ENCODE assay signal across 8 cellular contexts in the genomic region with DNA sequence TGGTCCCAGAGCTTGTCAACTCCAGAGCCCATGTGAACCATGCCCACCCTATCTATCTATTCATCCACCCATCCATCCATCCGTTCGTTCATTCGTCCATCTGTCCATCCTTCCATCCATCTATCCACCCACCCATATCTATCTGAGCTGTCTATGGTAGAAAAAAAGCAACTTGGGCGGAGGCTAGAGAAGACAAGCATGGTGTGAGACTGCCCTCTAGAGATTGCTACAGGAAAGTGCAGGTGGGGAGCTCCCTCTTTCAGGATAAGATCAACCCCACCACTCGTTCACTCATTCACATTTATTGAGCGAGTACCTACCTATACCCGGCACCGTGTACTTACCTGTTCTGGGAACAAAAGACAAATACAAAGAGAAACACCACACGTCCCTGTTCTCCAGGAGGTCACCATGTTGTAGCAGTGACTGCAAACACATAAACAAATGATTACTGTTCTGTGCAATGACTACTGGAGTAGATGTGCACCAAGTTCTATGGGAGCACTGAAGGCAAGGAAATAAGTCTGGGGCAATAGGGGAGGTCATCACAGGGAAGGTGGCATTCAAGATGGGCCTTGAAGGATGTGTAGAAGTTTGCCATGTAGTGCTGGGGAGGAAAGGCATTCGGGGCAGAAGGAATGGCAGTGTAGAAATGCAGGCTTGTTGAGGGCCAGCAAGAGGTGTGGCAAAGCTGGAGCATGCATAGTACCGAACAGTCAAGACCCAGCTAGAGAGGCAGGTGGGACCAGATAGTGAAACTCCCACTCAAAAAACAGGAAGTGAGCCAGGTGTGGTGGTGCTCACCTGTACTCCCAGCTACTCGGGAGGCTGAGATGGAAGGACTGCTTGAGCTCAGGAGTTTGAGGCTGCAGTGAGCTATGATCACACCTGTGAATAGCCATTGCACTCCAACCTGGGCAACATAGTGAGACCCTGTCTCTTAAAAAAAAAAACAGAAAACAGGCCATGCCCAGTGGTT. TPM values are rescaled to one million over a fixed set of nuclear protein-coding genes. Genes with fewer than 3 reads are reported as not detected.
DNase-seq lines count a peak whose midpoint lies in the region; ATAC-seq and TF ChIP-seq lines count a peak whose summit lies in the region.

No MANE protein-coding gene starts in this region.

- peak; percentile 82 for DNase-seq in GM12865 (ENCODE audit: low read depth)
- peak; percentile 72 for DNase-seq in NCI-H1105 treated with DMSO at 0.1 percent for 48 hours (lab: John Stamatoyannopoulos, UW)
- peak; percentile 79 for DNase-seq in SK-N-DZ (ENCODE audit: low spot score)
- peak; percentile 57 for DNase-seq in activated naive CD4-positive, alpha-beta T cell treated with Interleukin-2 at 50 U/mL for 16 hours
- DNase-seq in glutamatergic neuron, result peak; percentile 62
- peak; percentile 78 for DNase-seq in pons (ENCODE audit: low spot score)

- no peak overlapping the region for H3K4me3 Mint-ChIP-seq in glutamatergic neuron (ENCODE audit: unreplicated experiment)

- peak; percentile 98 for TF ChIP-seq CTCF in GM12865 (IDR thresholded peaks at IDR 0.05; ENCODE audit: insufficient read depth, low read depth, low read length, missing control alignments)
- TF ChIP-seq CTCF in glutamatergic neuron (IDR thresholded peaks at IDR 0.05; ENCODE audit: partially characterized antibody, unreplicated experiment), result peak; percentile 79

- no peak overlapping the region for H3K27ac Mint-ChIP-seq in glutamatergic neuron (ENCODE audit: unreplicated experiment)

- H3K36me3 Mint-ChIP-seq in glutamatergic neuron (ENCODE audit: unreplicated experiment), result no peaks in the 10 kb centered on the region

- H3K4me3 ChIP-seq in GM12865 (ENCODE audit: low read depth, low read length), result no peak overlapping the region

- ATAC-seq in GM21381 (IDR thresholded peaks at IDR 0.05; ENCODE audit: unreplicated experiment) (no peak), GM19324 (IDR thresholded peaks at IDR 0.05; ENCODE audit: low FRiP score, unreplicated experiment) (no peak)

- H3K27me3 Mint-ChIP-seq in glutamatergic neuron (ENCODE audit: unreplicated experiment), result no peaks in the 10 kb centered on the region

- no peaks in the 10 kb centered on the region for H3K4me1 Mint-ChIP-seq in glutamatergic neuron (ENCODE audit: low read depth, unreplicated experiment)

- no peaks in the 10 kb centered on the region for H3K9me3 Mint-ChIP-seq in glutamatergic neuron (ENCODE audit: unreplicated experiment)

RNA-seq across cellular contexts. Expression of a gene that starts 13.4 kb away (rescaled TPM):
- polyA plus RNA-seq in SK-N-DZ (2014; cell fraction: cytosol; rRNA removed), result 230 and 323 TPM in 2 replicates
- polyA plus RNA-seq in SK-N-DZ (2014; cell fraction: nucleus; rRNA removed), result 199 and 251 TPM in 2 replicates
- 61.0 TPM for total RNA-seq in glutamatergic neuron (ENCODE audit: unreplicated experiment)

RNA-seq across cellular contexts. Expression of a gene that starts 29.0 kb away (rescaled TPM):
- polyA plus RNA-seq in SK-N-DZ (2014; cell fraction: cytosol; rRNA removed), result 35.5 and 38.8 TPM in 2 replicates
- 32.6 and 38.7 TPM in 2 replicates for polyA plus RNA-seq in SK-N-DZ (2014; cell fraction: nucleus; rRNA removed)
- total RNA-seq in glutamatergic neuron (ENCODE audit: unreplicated experiment), result 76.5 TPM

RNA-seq across cellular contexts. Expression of a gene that starts 48.4 kb away (rescaled TPM):
- polyA plus RNA-seq in SK-N-DZ (2014; cell fraction: cytosol; rRNA removed), result 24.5 and 35.7 TPM in 2 replicates
- 30.8 and 35.2 TPM in 2 replicates for polyA plus RNA-seq in SK-N-DZ (2014; cell fraction: nucleus; rRNA removed)
- total RNA-seq in glutamatergic neuron (ENCODE audit: unreplicated experiment), result 142 TPM
